ENCODE assay signal across 16 cellular contexts in genomic region chr3:37480003-37480402, GRCh38.
"Had no signal": no experiment of that assay in that cellular context is flagged by ENCODE, and none has a peak within 500 bp of the region (broad histone marks: within the 10 kb centered on the region; RNA-seq: fewer than 3 reads in every experiment).

No MANE protein-coding gene starts in this region.

- ATAC-seq: left lobe of liver, right lobe of liver had no signal

- DNase-seq: activated CD4-positive, alpha-beta T cell treated with anti-CD3 and anti-CD28 coated beads, Interleukin-2, amount 50 U/mL, for 4 hours; activated gamma-delta T cell; foreskin fibroblast; hypothalamus; mammary epithelial cell; ovary; right lobe of liver; stimulated activated CD4-positive, alpha-beta T cell treated with anti-CD3 and anti-CD28 coated beads, Interleukin-4, amount 100 ng/mL, for 1 hour; stomach; T-helper 2 cell; trophoblast cell; WERI-Rb-1 had no signal

- H3K9me3 ChIP-seq: breast epithelium, ovary, right lobe of liver, stomach had no signal

- H3K27me3 ChIP-seq: breast epithelium, ovary, right lobe of liver, stomach had no signal

- H3K4me3 ChIP-seq: breast epithelium, ovary, right lobe of liver, smooth muscle cell, stomach had no signal

- H3K36me3 ChIP-seq: breast epithelium, ovary, right lobe of liver, WERI-Rb-1 had no signal

- H3K4me1 ChIP-seq: breast epithelium had no signal

- H3K27ac ChIP-seq: breast epithelium, epithelial cell of prostate, ovary, right lobe of liver, stomach, WERI-Rb-1 had no signal
